ENCODE assay signal across 20 cellular contexts in genomic region chr1:180951881-180952656, GRCh38. TPM values are rescaled to one million over a fixed set of nuclear protein-coding genes. Genes with fewer than 3 reads are reported as not detected.
A peak's percentile ranks its signal among the peaks of the same experiment; 100 is the strongest.
DNase-seq lines count a peak whose midpoint lies in the region; ATAC-seq and TF ChIP-seq lines count a peak whose summit lies in the region.
"Had no signal": no experiment of that assay in that cellular context is flagged by ENCODE, and none has a peak within 500 bp of the region (broad histone marks: within the 10 kb centered on the region; RNA-seq: fewer than 3 reads in every experiment).

No MANE protein-coding gene starts in this region.

- DNase-seq in ELF-1 (ENCODE audit: low read depth, low spot score) (peak; percentile 77), endodermal cell (no peak), smooth muscle cell (lab: John Stamatoyannopoulos, UW; ENCODE audit: unreplicated experiment) (no peak), HCEC 1CT (no peak), lower leg skin (ENCODE audit: low spot score in 2 of 2) (no peak)
- DNase-seq: activated CD4-positive, alpha-beta T cell treated with anti-CD3 and anti-CD28 coated beads for 36 hours; activated effector memory CD4-positive, alpha-beta T cell treated with Interleukin-2 at 50 U/mL for 16 hours; activated naive CD8-positive, alpha-beta T cell treated with anti-CD3 and anti-CD28 coated beads for 36 hours; kidney; NCI-H1417; NCI-H2081; NCI-H226; nephron progenitor cell; right lobe of liver; stimulated activated naive B cell treated with anti-CD40 and anti-IgM and Interleukin-4, amounts not matched to agents 10 μg/mL and 1 μg/mL and 100 μg/mL, for 72 hours; T-helper 17 cell had no signal

- H3K9me3 ChIP-seq in KOPT-K1 (ENCODE audit: insufficient read depth, low read length, poor library complexity, severe bottlenecking) (no peaks in the 10 kb centered on the region), endodermal cell (ENCODE audit: control insufficient read depth, low read length) (no peaks in the 10 kb centered on the region), smooth muscle cell (replicated peaks; ENCODE audit: low read depth) (no peaks in the 10 kb centered on the region)
- H3K9me3 ChIP-seq: right lobe of liver had no signal

- H3K27ac ChIP-seq in KOPT-K1 (ENCODE audit: low read depth, low read length, poor library complexity, severe bottlenecking) = peak overlapping the region; percentile 99
- no peak overlapping the region for H3K27ac ChIP-seq in endodermal cell (ENCODE audit: low read depth, low read length)
- peak overlapping the region; percentile 28 for H3K27ac ChIP-seq in smooth muscle cell (ENCODE audit: low read depth)
- H3K27ac ChIP-seq: right lobe of liver had no signal

- H3K27ac Mint-ChIP-seq in endodermal cell = peak overlapping the region; percentile 21
- H3K27ac Mint-ChIP-seq: activated CD4-positive, alpha-beta T cell treated with anti-CD3 and anti-CD28 coated beads for 36 hours; activated naive CD8-positive, alpha-beta T cell treated with anti-CD3 and anti-CD28 coated beads for 36 hours; stimulated activated naive B cell treated with anti-CD40 and anti-IgM and Interleukin-4, amounts not matched to agents 10 μg/mL and 1 μg/mL and 100 μg/mL, for 72 hours; T-helper 17 cell had no signal

- TF ChIP-seq CTCF in endodermal cell (conservative IDR thresholded peaks at IDR 0.05) (no peak), smooth muscle cell (IDR thresholded peaks at IDR 0.05; ENCODE audit: borderline replicate concordance, insufficient read depth, poor library complexity, severe bottlenecking) (no peak), lower leg skin (IDR thresholded peaks at IDR 0.05) (no peak)

- no peak overlapping the region for H2AFZ ChIP-seq in smooth muscle cell (ENCODE audit: low read depth)

- no peaks in the 10 kb centered on the region for H3K9me3 Mint-ChIP-seq in endodermal cell
- H3K9me3 Mint-ChIP-seq: central memory CD8-positive, alpha-beta T cell; nephron progenitor cell had no signal

- no peak overlapping the region for H3K9ac ChIP-seq in endodermal cell (ENCODE audit: extremely low read depth, low read length, poor library complexity, severe bottlenecking)
- H3K9ac ChIP-seq in smooth muscle cell (ENCODE audit: low read depth) = no peak overlapping the region

- peaks cover 12% of the 10 kb centered on the region for H3K36me3 Mint-ChIP-seq in endodermal cell (ENCODE audit: low read depth)

- no peaks in the 10 kb centered on the region for H3K4me1 Mint-ChIP-seq in endodermal cell

- H3K27me3 ChIP-seq in endodermal cell (ENCODE audit: control insufficient read depth, insufficient read depth, low read length, poor library complexity, severe bottlenecking) (no peaks in the 10 kb centered on the region), smooth muscle cell (ENCODE audit: low read depth) (no peaks in the 10 kb centered on the region)
- H3K27me3 ChIP-seq: right lobe of liver had no signal

- no peak for TF ChIP-seq POLR2A in lower leg skin (IDR thresholded peaks at IDR 0.05)

- intact Hi-C loops in lower leg skin (cut with DNase I; ENCODE audit: low total_unique reads) = no loop called here

- peaks cover 40% of the 10 kb centered on the region for H3K36me3 ChIP-seq in KOPT-K1 (ENCODE audit: insufficient read depth, low read length)
- no peaks in the 10 kb centered on the region for H3K36me3 ChIP-seq in endodermal cell (ENCODE audit: control insufficient read depth, insufficient read depth, low read length)
- no peaks in the 10 kb centered on the region for H3K36me3 ChIP-seq in smooth muscle cell (ENCODE audit: low read depth)
- H3K36me3 ChIP-seq: right lobe of liver had no signal

- H3K27me3 Mint-ChIP-seq in endodermal cell (ENCODE audit: insufficient read depth) = no peaks in the 10 kb centered on the region
- H3K27me3 Mint-ChIP-seq: activated CD4-positive, alpha-beta T cell treated with anti-CD3 and anti-CD28 coated beads for 36 hours; activated naive CD8-positive, alpha-beta T cell treated with anti-CD3 and anti-CD28 coated beads for 36 hours; central memory CD8-positive, alpha-beta T cell; stimulated activated naive B cell treated with anti-CD40 and anti-IgM and Interleukin-4, amounts not matched to agents 10 μg/mL and 1 μg/mL and 100 μg/mL, for 72 hours; T-helper 17 cell had no signal

- H3K4me2 ChIP-seq in smooth muscle cell = no peak overlapping the region

- ATAC-seq in GM18511 (IDR thresholded peaks at IDR 0.05; ENCODE audit: unreplicated experiment) = no peak
- no peak for ATAC-seq in GM18858 (IDR thresholded peaks at IDR 0.05; ENCODE audit: unreplicated experiment)
- ATAC-seq: activated CD4-positive, alpha-beta T cell treated with anti-CD3 and anti-CD28 coated beads for 36 hours; right lobe of liver; stimulated activated naive B cell treated with anti-CD40 and anti-IgM and Interleukin-4, amounts not matched to agents 10 μg/mL and 1 μg/mL and 100 μg/mL, for 72 hours; T-helper 17 cell had no signal

- no peaks in the 10 kb centered on the region for H3F3A ChIP-seq in smooth muscle cell (ENCODE audit: low read depth)

- peaks cover 9% of the 10 kb centered on the region for H4K20me1 ChIP-seq in smooth muscle cell (ENCODE audit: low read depth)

- no peak overlapping the region for H3K4me3 Mint-ChIP-seq in endodermal cell
- H3K4me3 Mint-ChIP-seq: activated naive CD8-positive, alpha-beta T cell treated with anti-CD3 and anti-CD28 coated beads for 36 hours; nephron progenitor cell; stimulated activated naive B cell treated with anti-CD40 and anti-IgM and Interleukin-4, amounts not matched to agents 10 μg/mL and 1 μg/mL and 100 μg/mL, for 72 hours had no signal

- 70 to 84% methylated on average over 2 to 5 of the region's 5 CpGs for WGBS in endodermal cell (ENCODE audit: insufficient coverage in 1 of 2, insufficient read length in 1 of 2), 2 experiments
- 63% methylated on average over 5 of the region's 5 CpGs for WGBS in smooth muscle cell (ENCODE audit: low lambda C conversion rate)
- WGBS in lower leg skin, 2 donors = 47 to 56% methylated on average over 5 of the region's 5 CpGs

- H3K79me2 ChIP-seq in smooth muscle cell (ENCODE audit: low read depth) = no peaks in the 10 kb centered on the region

- H3K4me1 ChIP-seq in endodermal cell (ENCODE audit: control insufficient read depth, insufficient read depth, low read length) (no peaks in the 10 kb centered on the region), smooth muscle cell (ENCODE audit: low read depth) (peaks cover 9% of the 10 kb centered on the region)

- no peak overlapping the region for H3K4me3 ChIP-seq in endodermal cell (ENCODE audit: low read length)
- no peak overlapping the region for H3K4me3 ChIP-seq in smooth muscle cell
- no peak overlapping the region for H3K4me3 ChIP-seq in lower leg skin (ENCODE audit: low read depth, poor library complexity, severe bottlenecking)
- H3K4me3 ChIP-seq: right lobe of liver had no signal

RNA-seq across cellular contexts. Expression of gene KIAA1614, which starts 39.4 kb away (rescaled TPM):
- total RNA-seq in endodermal cell = 1 to 10 TPM; 3.3 to 5.8 TPM
- 1.2 TPM for polyA plus RNA-seq in endodermal cell (2013, experiment 1 of 2)
- 1.3 TPM for polyA plus RNA-seq in endodermal cell (2013, experiment 2 of 2)
- 3.2 and 8.4 TPM in 2 replicates for total RNA-seq in smooth muscle cell
- 2.9 and 6.8 TPM in 2 replicates for polyA plus RNA-seq in smooth muscle cell
- total RNA-seq in lower leg skin = 1 to 10 TPM; 1.0 to 8.5 (median 3.5) TPM
